ENCODE assay signal across 8 cellular contexts in genomic region chr11:2428322-2428795, GRCh38. TPM values are rescaled to one million over a fixed set of nuclear protein-coding genes. Genes with fewer than 3 reads are reported as not detected.
DNase-seq lines count a peak whose midpoint lies in the region; ATAC-seq, FAIRE-seq and TF ChIP-seq lines count a peak whose summit lies in the region.

No MANE protein-coding gene starts in this region.

- no peak overlapping the region for H3K27ac Mint-ChIP-seq in neural progenitor cell

- H3K36me3 Mint-ChIP-seq in neural progenitor cell = no peaks in the 10 kb centered on the region

- H3K27me3 ChIP-seq in fibroblast of lung (ENCODE audit: control insufficient read depth, insufficient read depth, low read length) (no peaks in the 10 kb centered on the region), neural progenitor cell (no peaks in the 10 kb centered on the region)

- H3K4me1 Mint-ChIP-seq in neural progenitor cell = no peaks in the 10 kb centered on the region

- no peaks in the 10 kb centered on the region for H3K9me3 Mint-ChIP-seq in neural progenitor cell

- peaks cover 5% of the 10 kb centered on the region for H3K27me3 Mint-ChIP-seq in neural progenitor cell (ENCODE audit: insufficient read depth, low read depth)

- no peak overlapping the region for H3K4me3 ChIP-seq in fibroblast of lung (replicated peaks in 1 of 4; ENCODE audit: control extremely low read depth in 1 of 4, insufficient read depth in 1 of 4, low read depth in 3 of 4, low read length in 4 of 4)
- no peak overlapping the region for H3K4me3 ChIP-seq in neural progenitor cell

- H3K9me3 ChIP-seq in fibroblast of lung (ENCODE audit: control insufficient read depth, insufficient read depth, low read depth, low read length) = no peaks in the 10 kb centered on the region
- no peaks in the 10 kb centered on the region for H3K9me3 ChIP-seq in neural progenitor cell (ENCODE audit: low read depth)

- no peak for FAIRE-seq in GM19239 (lab: Jason Lieb, UNC)

- H3K27ac ChIP-seq in fibroblast of lung (ENCODE audit: insufficient read depth, low read length) (no peak overlapping the region), neural progenitor cell (no peak overlapping the region)

- H3K4me2 ChIP-seq in fibroblast of lung (ENCODE audit: extremely low read depth, insufficient read depth, low read length) (no peak overlapping the region), neural progenitor cell (no peak overlapping the region)

- no peaks in the 10 kb centered on the region for H3F3A ChIP-seq in neural progenitor cell (ENCODE audit: low read depth)

- H3K4me3 Mint-ChIP-seq in neural progenitor cell = no peak overlapping the region

- no peak for ATAC-seq in HG02852 (IDR thresholded peaks at IDR 0.05; ENCODE audit: unreplicated experiment)

- TF ChIP-seq CTCF in fibroblast of lung (conservative IDR thresholded peaks at IDR 0.05 in 1 of 2, IDR thresholded peaks at IDR 0.05 in 1 of 2; ENCODE audit: low read depth in 1 of 2, low read length in 2 of 2) = peak; percentile 72 to 87
- peak; percentile 94 for TF ChIP-seq CTCF in neural progenitor cell (IDR thresholded peaks at IDR 0.05)

- DNase-seq in A172 (ENCODE audit: low spot score) (peak; percentile 49), GM19239 (ENCODE audit: insufficient read length, low spot score) (peak; percentile 67), activated T-cell treated with anti-CD3 and anti-CD28 coated beads for 48 hours (ENCODE audit: low read depth) (peak; percentile 74), fibroblast of lung (ENCODE audit: low read depth in 2 of 2) (peak; percentile 14 to 45), neural progenitor cell (ENCODE audit: low spot score) (peak; percentile 85), superior temporal gyrus (ENCODE audit: extremely low spot score) (peak; percentile 61)
- DNase-seq in NK-92 treated with Interleukin-12 subunit alpha and Interleukin-12 subunit beta, amount 100 ng/mL, for 24 hours (lab: John Stamatoyannopoulos, UW) = peak; percentile 34

- H2AFZ ChIP-seq in fibroblast of lung (ENCODE audit: low read length) (no peak overlapping the region), neural progenitor cell (replicated peaks) (no peak overlapping the region)

- H3K9ac ChIP-seq in fibroblast of lung (ENCODE audit: insufficient read depth, low read length) = no peak overlapping the region
- H3K9ac ChIP-seq in neural progenitor cell = no peak overlapping the region

- no peaks in the 10 kb centered on the region for H3K36me3 ChIP-seq in fibroblast of lung (ENCODE audit: control insufficient read depth, insufficient read depth, low read length)
- H3K36me3 ChIP-seq in neural progenitor cell = no peaks in the 10 kb centered on the region

- no peaks in the 10 kb centered on the region for H4K20me1 ChIP-seq in fibroblast of lung (ENCODE audit: control insufficient read depth, extremely low read depth, insufficient read depth, low read length)
- no peaks in the 10 kb centered on the region for H4K20me1 ChIP-seq in neural progenitor cell (ENCODE audit: low read depth)

- H3K79me2 ChIP-seq in fibroblast of lung (ENCODE audit: control insufficient read depth, insufficient read depth, low read length) = no peaks in the 10 kb centered on the region
- no peaks in the 10 kb centered on the region for H3K79me2 ChIP-seq in neural progenitor cell (ENCODE audit: low read depth)

- no peaks in the 10 kb centered on the region for H3K4me1 ChIP-seq in fibroblast of lung (ENCODE audit: control insufficient read depth, extremely low read depth, insufficient read depth, low read length)
- no peaks in the 10 kb centered on the region for H3K4me1 ChIP-seq in neural progenitor cell

RNA-seq across cellular contexts. Expression of gene TRPM5, which starts 16.0 kb away (rescaled TPM):
- not detected in 2 replicates for total RNA-seq in A172 (2014; rRNA removed; shearing (Covaris generic))
- total RNA-seq in fibroblast of lung (not detected in 2 replicates), neural progenitor cell (ENCODE audit: low replicate concordance) (0.34 TPM in 1 of 2 replicates, not detected in the other)
- polyA plus RNA-seq in fibroblast of lung = not detected in 2 replicates
- not detected in 2 replicates for polyA plus RNA-seq in fibroblast of lung (2012)
- polyA minus RNA-seq in fibroblast of lung (ENCODE audit: low replicate concordance) = not detected in 2 replicates

RNA-seq across cellular contexts. Expression of gene KCNQ1, which starts 16.4 kb away (rescaled TPM):
- 1.9 and 3.5 TPM in 2 replicates for total RNA-seq in A172 (2014; rRNA removed; shearing (Covaris generic))
- total RNA-seq in fibroblast of lung (not detected in 2 replicates), neural progenitor cell (ENCODE audit: low replicate concordance) (0.11 and 0.99 TPM in 2 replicates)
- polyA plus RNA-seq in fibroblast of lung = not detected in 2 replicates
- polyA plus RNA-seq in fibroblast of lung (2012) = not detected in 2 replicates
- not detected in 2 replicates for polyA minus RNA-seq in fibroblast of lung (ENCODE audit: low replicate concordance)

RNA-seq across cellular contexts. Expression of gene TSSC4, which starts 27.8 kb away (rescaled TPM):
- 69.7 and 99.8 TPM in 2 replicates for total RNA-seq in A172 (2014; rRNA removed; shearing (Covaris generic))
- total RNA-seq in fibroblast of lung (48.7 and 51.1 TPM in 2 replicates), neural progenitor cell (ENCODE audit: low replicate concordance) (11.1 and 30.2 TPM in 2 replicates)
- polyA plus RNA-seq in fibroblast of lung = 8.8 and 10.9 TPM in 2 replicates
- 22.8 and 45.2 TPM in 2 replicates for polyA plus RNA-seq in fibroblast of lung (2012)
- polyA minus RNA-seq in fibroblast of lung (ENCODE audit: low replicate concordance) = 12.3 and 12.7 TPM in 2 replicates

RNA-seq across cellular contexts. Expression of gene CD81, which starts 51.2 kb away (rescaled TPM):
- total RNA-seq in A172 (2014; rRNA removed; shearing (Covaris generic)) = 288 and 342 TPM in 2 replicates
- total RNA-seq in fibroblast of lung = 289 and 438 TPM in 2 replicates
- 572 and 611 TPM in 2 replicates for polyA plus RNA-seq in fibroblast of lung
- polyA plus RNA-seq in fibroblast of lung (2012) = 915 and 985 TPM in 2 replicates
- 2,053 and 2,241 TPM in 2 replicates for polyA minus RNA-seq in fibroblast of lung (ENCODE audit: low replicate concordance)
- 87.6 and 181 TPM in 2 replicates for total RNA-seq in neural progenitor cell (ENCODE audit: low replicate concordance)

Comparison
In these comparisons a context has a peak if more than half of its experiments do, and no peak if none do; other contexts are left out.
1. DNase-seq: peak in every context shown above with its lines; median percentile 85 in neural progenitor cell; 74 in activated T-cell treated with anti-CD3 and anti-CD28 coated beads for 48 hours; 67 in GM19239; 61 in superior temporal gyrus; 49 in A172; 34 in NK-92 treated with Interleukin-12 subunit alpha and Interleukin-12 subunit beta, amount 100 ng/mL, for 24 hours; 30 in fibroblast of lung.